Comparison of ENCODE assay signal across 30 cellular contexts in genomic region chr4:13454786-13455185, GRCh38.
"Had no signal": no experiment of that assay in that cellular context is flagged by ENCODE, and none has a peak within 500 bp of the region (broad histone marks: within the 10 kb centered on the region; RNA-seq: fewer than 3 reads in every experiment).

No MANE protein-coding gene starts in this region.

- H3K36me3 ChIP-seq: ovary, right lobe of liver, transverse colon, uterus had no signal

- H3K4me3 ChIP-seq: ovary, psoas muscle, right lobe of liver, sigmoid colon, skin epidermis, smooth muscle cell, spleen, suprapubic skin, testis, tibial artery, transverse colon, upper lobe of right lung, uterus had no signal

- H2AFZ ChIP-seq: parathyroid adenoma had no signal

- H3K4me2 ChIP-seq: smooth muscle cell had no signal

- DNase-seq: naive B cell; naive thymus-derived CD8-positive, alpha-beta T cell; nephron progenitor cell; nucleus accumbens; ovary; psoas muscle; right cardiac atrium; right lobe of liver; sigmoid colon; spleen; stimulated activated CD4-positive, alpha-beta T cell treated with anti-CD3 and anti-CD28 coated beads, Interleukin-12 subunit alpha, Interleukin-12 subunit beta, amount 100 ng/mL, for 4 hours; stimulated activated CD4-positive, alpha-beta T cell treated with anti-CD3 and anti-CD28 coated beads, Interleukin-1b, Interleukin-23, amount 100 ng/mL, for 48 hours; stimulated activated CD4-positive, alpha-beta T cell treated with anti-CD3 and anti-CD28 coated beads, Interleukin-4, amount 100 ng/mL, for 1 hour; stimulated activated CD4-positive, alpha-beta T cell treated with anti-CD3 and anti-CD28 coated beads, Interleukin-4, amount 100 ng/mL, for 4 hours; stimulated activated CD8-positive, alpha-beta memory T cell treated with anti-CD3 and anti-CD28 coated beads, Interleukin-4, amount 100 ng/mL, for 48 hours; stimulated activated naive CD4-positive, alpha-beta T cell; stimulated activated naive CD8-positive, alpha-beta T cell treated with anti-CD3 and anti-CD28 coated beads, Interleukin-15, amount 100 ng/mL, for 72 hours; stimulated activated naive CD8-positive, alpha-beta T cell treated with anti-CD3 and anti-CD28 coated beads, Interleukin-15, Interleukin-2, amounts not matched to agents 100 U/mL and 50 U/mL, for 24 hours; substantia nigra; testis; tibial artery; transverse colon; upper lobe of right lung; uterus had no signal

- H3K9ac ChIP-seq: parathyroid adenoma had no signal

- H3K9me3 ChIP-seq: neutrophil, ovary, psoas muscle, right lobe of liver, sigmoid colon, suprapubic skin, testis, tibial artery, transverse colon, upper lobe of right lung, uterus had no signal

- H3K27me3 ChIP-seq: neutrophil, ovary, right lobe of liver, sigmoid colon, spleen, suprapubic skin, testis, tibial artery, transverse colon, upper lobe of right lung, uterus had no signal

- ATAC-seq: naive thymus-derived CD8-positive, alpha-beta T cell; psoas muscle; right cardiac atrium; right lobe of liver; stimulated activated memory B cell treated with anti-CD40 and anti-IgM and Interleukin-4, amounts not matched to agents 10 μg/mL and 1 μg/mL and 100 μg/mL, for 72 hours; stimulated activated naive CD8-positive, alpha-beta T cell treated with anti-CD3 and anti-CD28 coated beads, Interleukin-15, amount 100 ng/mL, for 72 hours; stimulated activated naive CD8-positive, alpha-beta T cell treated with anti-CD3 and anti-CD28 coated beads, Interleukin-15, Interleukin-2, amounts not matched to agents 100 U/mL and 50 U/mL, for 24 hours; upper lobe of right lung had no signal

- H3K79me2 ChIP-seq: parathyroid adenoma had no signal

- H3K4me1 ChIP-seq: parathyroid adenoma, psoas muscle, right lobe of liver, sigmoid colon, suprapubic skin, testis, tibial artery, transverse colon, upper lobe of right lung, uterus had no signal

- H3K27ac ChIP-seq: neutrophil, ovary, parathyroid adenoma, psoas muscle, right lobe of liver, sigmoid colon, skin epidermis, spleen, suprapubic skin, testis, tibial artery, transverse colon, upper lobe of right lung, uterus had no signal
